9 cellular contexts compared by ENCODE assay signal in the genomic region with DNA sequence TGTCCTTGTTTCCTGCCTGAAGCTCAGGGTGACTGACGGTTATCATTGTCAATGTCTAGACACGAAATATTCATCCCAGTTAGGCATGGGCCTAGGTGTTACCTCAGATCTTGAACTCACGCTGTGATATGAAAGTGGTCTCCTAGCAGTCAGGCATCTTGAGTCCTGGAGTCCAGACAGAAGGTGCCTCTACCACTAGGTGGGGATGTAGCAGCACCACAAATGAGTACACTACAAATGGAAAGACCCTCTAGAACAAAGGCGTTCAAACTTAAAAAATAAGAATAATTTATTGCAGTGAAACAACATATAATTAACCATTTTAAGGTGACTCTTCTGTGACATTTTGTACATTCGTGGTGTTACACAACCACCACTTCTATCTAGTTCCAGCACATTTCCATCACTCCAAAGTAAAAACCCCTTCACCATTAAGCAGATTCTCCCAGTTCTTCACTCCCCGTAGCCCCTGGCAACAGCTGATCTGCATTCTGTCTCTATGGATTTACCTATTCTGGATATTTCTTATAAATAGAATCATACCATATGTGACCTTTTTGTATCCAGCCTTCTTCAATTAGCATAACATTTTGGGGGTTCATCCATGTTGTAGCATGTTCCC. TPM values are rescaled to one million over a fixed set of nuclear protein-coding genes. Genes with fewer than 3 reads are reported as not detected.
DNase-seq lines count a peak whose midpoint lies in the region; ATAC-seq, FAIRE-seq and TF ChIP-seq lines count a peak whose summit lies in the region.
"Had no signal": no experiment of that assay in that cellular context is flagged by ENCODE, and none has a peak within 500 bp of the region (broad histone marks: within the 10 kb centered on the region; RNA-seq: fewer than 3 reads in every experiment).

No MANE protein-coding gene starts in this region.

- no peak overlapping the region for H3K27ac Mint-ChIP-seq in activated CD4-positive, alpha-beta T cell treated with anti-CD3 and anti-CD28 coated beads, Interleukin-2, amount 10 ng/mL, durations not matched to agents 7 days and 5 days

- H3K4me3 ChIP-seq in NB4 (ENCODE audit: low read depth, low read length) (no peak overlapping the region), pancreas (no peak overlapping the region)

- H3K4me1 Mint-ChIP-seq in activated CD4-positive, alpha-beta T cell treated with anti-CD3 and anti-CD28 coated beads, Interleukin-2, amount 10 ng/mL, durations not matched to agents 7 days and 5 days, result no peaks in the 10 kb centered on the region

- POLR2A ChIA-PET in activated CD4-positive, alpha-beta T cell treated with anti-CD3 and anti-CD28 coated beads, Interleukin-2, amount 10 ng/mL, durations not matched to agents 7 days and 5 days (lab: Charles Lee), result no interaction called here

- intact Hi-C loops in pancreas (cut with DNase I), result loop anchor here in 1 of 3 donors (10.0 kb wide), 1 partner anchor 285 kb away; no protein-coding TSS in a partner anchor

- no peaks in the 10 kb centered on the region for H3K9me3 ChIP-seq in pancreas

- CTCF ChIA-PET in activated CD4-positive, alpha-beta T cell treated with anti-CD3 and anti-CD28 coated beads, Interleukin-2, amount 10 ng/mL, durations not matched to agents 7 days and 5 days (lab: Charles Lee), result interaction anchor here (0.6 kb wide), 1 partner anchor 54 kb away, joined by 5 read pairs; no protein-coding TSS in a partner anchor

- no peak overlapping the region for H3K4me3 Mint-ChIP-seq in activated CD4-positive, alpha-beta T cell treated with anti-CD3 and anti-CD28 coated beads, Interleukin-2, amount 10 ng/mL, durations not matched to agents 7 days and 5 days

- H3K27me3 ChIP-seq in pancreas, result no peaks in the 10 kb centered on the region

- H3K4me1 ChIP-seq in pancreas, result no peaks in the 10 kb centered on the region

- no peaks in the 10 kb centered on the region for H3K36me3 ChIP-seq in pancreas

- H3K9me3 Mint-ChIP-seq in activated CD4-positive, alpha-beta T cell treated with anti-CD3 and anti-CD28 coated beads, Interleukin-2, amount 10 ng/mL, durations not matched to agents 7 days and 5 days, result no peaks in the 10 kb centered on the region

- ATAC-seq in GM21786 (IDR thresholded peaks at IDR 0.05; ENCODE audit: unreplicated experiment), result peak; percentile 84
- ATAC-seq in pancreas, result peak in 3 of 4 donors; percentile 76 to 89 (median 77)
- no peak for ATAC-seq in GM21515 (IDR thresholded peaks at IDR 0.05; ENCODE audit: unreplicated experiment)

- H3K27ac ChIP-seq in pancreas, result no peak overlapping the region

- no peak for TF ChIP-seq POLR2A in NB4 (IDR thresholded peaks at IDR 0.05; ENCODE audit: extremely low read depth, insufficient read length)

- H3K36me3 Mint-ChIP-seq in activated CD4-positive, alpha-beta T cell treated with anti-CD3 and anti-CD28 coated beads, Interleukin-2, amount 10 ng/mL, durations not matched to agents 7 days and 5 days (ENCODE audit: low read depth), result no peaks in the 10 kb centered on the region

- H3K27me3 Mint-ChIP-seq in activated CD4-positive, alpha-beta T cell treated with anti-CD3 and anti-CD28 coated beads, Interleukin-2, amount 10 ng/mL, durations not matched to agents 7 days and 5 days, result no peaks in the 10 kb centered on the region

- peak; percentile 20 for DNase-seq in activated CD4-positive, alpha-beta T cell treated with anti-CD3 and anti-CD28 coated beads for 48 hours
- DNase-seq in activated CD4-positive, alpha-beta T cell treated with anti-CD3 and anti-CD28 coated beads for 1 hour, result no peak
- DNase-seq in NB4 (ENCODE audit: low read depth), result peak; percentile 89
- peak; percentile 42 for DNase-seq in activated CD4-positive, alpha-beta T cell treated with anti-CD3 and anti-CD28 coated beads, Interleukin-2, amount 10 ng/mL, durations not matched to agents 7 days and 5 days
- DNase-seq in globus pallidus (ENCODE audit: low spot score), result peak; percentile 64
- DNase-seq in pancreas, result peak in 2 of 6 donors; percentile 8 to 31

- 51 to 57% methylated on average over 6 of the region's 6 CpGs for WGBS in pancreas, 2 donors

- TF ChIP-seq CTCF in NB4 (IDR thresholded peaks at IDR 0.05; ENCODE audit: low read depth, low read length) (peak; percentile 95), pancreas (IDR thresholded peaks at IDR 0.05) (peak; percentile 7 to 59 (median 34))

- FAIRE-seq in pancreas (lab: Jason Lieb, UNC), result no peak
- FAIRE-seq: colon had no signal

RNA-seq across cellular contexts. Expression of gene FRY, which starts 11.9 kb away (rescaled TPM):
- 10 to 100 TPM; 12.0 to 14.3 TPM for total RNA-seq in activated CD4-positive, alpha-beta T cell treated with anti-CD3 and anti-CD28 coated beads, Interleukin-2, amount 10 ng/mL, durations not matched to agents 7 days and 5 days
- 10 to 100 TPM; 17.3 to 27.9 (median 22.1) TPM for total RNA-seq in pancreas
- 10 to 100 TPM in 1 of 2 donors, 1 to 10 TPM in 1; 5.6 to 11.4 TPM for polyA plus RNA-seq in pancreas
